ENCODE assay signal across 15 cellular contexts in the genomic region with DNA sequence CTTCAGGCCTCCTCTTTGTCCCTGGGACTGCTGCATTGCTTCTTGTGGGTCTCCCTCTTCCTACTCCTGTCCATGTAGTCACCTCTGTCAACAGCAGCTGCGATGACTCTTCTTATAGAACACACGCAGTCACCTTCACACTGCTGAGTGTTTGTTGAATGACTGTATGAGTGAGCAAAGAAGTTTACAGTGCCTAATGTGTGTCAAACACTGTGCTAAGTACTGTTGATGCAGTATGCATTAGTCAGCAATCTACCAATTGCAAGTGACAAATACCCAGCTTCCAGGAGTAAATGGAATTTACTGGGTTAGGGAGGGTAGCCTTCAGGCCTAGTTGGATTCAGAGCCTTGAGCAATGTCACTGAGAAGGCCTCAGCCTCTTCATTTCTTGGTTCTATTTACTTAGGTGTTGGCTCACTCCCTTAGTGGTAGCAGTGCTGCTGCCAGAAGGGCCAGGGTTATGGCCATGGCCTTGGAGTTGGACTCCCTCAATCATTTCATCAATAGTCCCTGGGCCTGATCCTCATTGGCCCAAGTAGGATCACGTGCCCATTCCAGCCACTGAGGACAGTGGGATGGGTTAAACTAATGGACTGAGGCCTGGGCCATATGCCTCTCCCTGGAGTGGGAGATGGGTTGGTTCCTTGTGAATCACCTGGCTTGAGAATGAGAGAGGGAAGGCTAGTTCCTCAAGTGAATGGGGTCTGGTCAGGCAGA.
DNase-seq lines count a peak whose midpoint lies in the region; ATAC-seq, FAIRE-seq and TF ChIP-seq lines count a peak whose summit lies in the region.
"Had no signal": no experiment of that assay in that cellular context is flagged by ENCODE, and none has a peak within 500 bp of the region (broad histone marks: within the 10 kb centered on the region; RNA-seq: fewer than 3 reads in every experiment).

No MANE protein-coding gene starts in this region.

- DNase-seq in activated naive CD8-positive, alpha-beta T cell treated with anti-CD3 and anti-CD28 coated beads for 36 hours, result no peak
- DNase-seq in K562 (ENCODE audit: extremely low read depth in 1 of 4, low spot score in 3 of 4) (no peak), kidney tubule cell (ENCODE audit: low spot score) (peak; percentile 60), gastrocnemius medialis (no peak)
- no peak for DNase-seq in stimulated activated naive CD8-positive, alpha-beta T cell treated with anti-CD3 and anti-CD28 coated beads, Interleukin-15, amount 100 ng/mL, for 72 hours
- no peak for DNase-seq in T-helper 2 cell treated with Interferon-gamma antibody and Interleukin-4, amounts not matched to agents 5 μg/mL and 100 μg/mL, for 36 hours (ENCODE audit: low spot score)
- DNase-seq: anterior cingulate cortex, DMS 273 treated with DMSO at 0.1 percent for 48 hours, hippocampal formation, NCI-H226, nucleus accumbens had no signal

- H3K79me2 ChIP-seq in K562 (ENCODE audit: control insufficient read depth, insufficient read depth, low read length), result no peaks in the 10 kb centered on the region

- ATAC-seq in K562 (peak; percentile 46; the same call in 2 of the 3 replicates), HG02759 (IDR thresholded peaks at IDR 0.05; ENCODE audit: unreplicated experiment) (no peak), gastrocnemius medialis (no peak)
- ATAC-seq in stimulated activated naive CD8-positive, alpha-beta T cell treated with anti-CD3 and anti-CD28 coated beads, Interleukin-15, amount 100 ng/mL, for 72 hours, result no peak

- no peaks in the 10 kb centered on the region for H4K20me1 ChIP-seq in K562 (replicated peaks; ENCODE audit: control insufficient read depth, insufficient read depth, low read length)

- intact Hi-C loops in K562 (cut with micrococcal nuclease) (no loop called here), gastrocnemius medialis (cut with DNase I; ENCODE audit: low total_unique reads) (no loop called here)

- no peak for TF ChIP-seq RAD21 in K562 (CRISPR knock-in tag; conservative IDR thresholded peaks at IDR 0.05 in 1 of 2, IDR thresholded peaks at IDR 0.05 in 1 of 2)

- no peak overlapping the region for H2AFZ ChIP-seq in K562 (ENCODE audit: low read depth, low read length)

- BruUV-seq in K562 (replicated peaks; lab: Mats Ljungman, UMichigan), result no TSS peak

- peak overlapping the region; percentile 16 for H3K27ac Mint-ChIP-seq in activated naive CD8-positive, alpha-beta T cell
- H3K27ac Mint-ChIP-seq in activated naive CD8-positive, alpha-beta T cell treated with anti-CD3 and anti-CD28 coated beads for 36 hours, result no peak overlapping the region
- peak overlapping the region; percentile 30 to 54 for H3K27ac Mint-ChIP-seq in stimulated activated naive CD8-positive, alpha-beta T cell treated with anti-CD3 and anti-CD28 coated beads, Interleukin-15, amount 100 ng/mL, for 72 hours
- no peak overlapping the region for H3K27ac Mint-ChIP-seq in T-helper 2 cell treated with Interferon-gamma antibody and Interleukin-4, amounts not matched to agents 5 μg/mL and 100 μg/mL, for 36 hours

- H3K27ac ChIP-seq in K562 (ENCODE audit: extremely low read depth, low read depth, low read length) (no peak overlapping the region), gastrocnemius medialis (peak overlapping the region in 1 of 4 donors; percentile 14)

- H3K4me3 Mint-ChIP-seq in activated naive CD8-positive, alpha-beta T cell, result no peak overlapping the region
- H3K4me3 Mint-ChIP-seq in activated naive CD8-positive, alpha-beta T cell treated with anti-CD3 and anti-CD28 coated beads for 36 hours, result no peak overlapping the region
- no peak overlapping the region for H3K4me3 Mint-ChIP-seq in stimulated activated naive CD8-positive, alpha-beta T cell treated with anti-CD3 and anti-CD28 coated beads, Interleukin-15, amount 100 ng/mL, for 72 hours
- no peak overlapping the region for H3K4me3 Mint-ChIP-seq in T-helper 2 cell treated with Interferon-gamma antibody and Interleukin-4, amounts not matched to agents 5 μg/mL and 100 μg/mL, for 36 hours

- POLR2A ChIA-PET in K562 (lab: Yijun Ruan, JAX), result no interaction called here

- in situ Hi-C loops in K562 (cut with MboI), result no loop called here
- in situ Hi-C loops in gastrocnemius medialis (cut with MboI; ENCODE audit: low sequenced_read_pairs in 4 of 4), result no loop called here

- H3K9me3 ChIP-seq in K562 (replicated peaks; ENCODE audit: control insufficient read depth, insufficient read depth, low read depth, low read length), result no peaks in the 10 kb centered on the region
- H3K9me3 ChIP-seq in gastrocnemius medialis, result no peaks in the 10 kb centered on the region

- H3K9me3 Mint-ChIP-seq in activated naive CD8-positive, alpha-beta T cell (ENCODE audit: low read depth), result no peaks in the 10 kb centered on the region
- H3K9me3 Mint-ChIP-seq in activated naive CD8-positive, alpha-beta T cell treated with anti-CD3 and anti-CD28 coated beads for 36 hours, result no peaks in the 10 kb centered on the region
- no peaks in the 10 kb centered on the region for H3K9me3 Mint-ChIP-seq in stimulated activated naive CD8-positive, alpha-beta T cell treated with anti-CD3 and anti-CD28 coated beads, Interleukin-15, amount 100 ng/mL, for 72 hours
- H3K9me3 Mint-ChIP-seq in T-helper 2 cell treated with Interferon-gamma antibody and Interleukin-4, amounts not matched to agents 5 μg/mL and 100 μg/mL, for 36 hours, result no peaks in the 10 kb centered on the region

- H3K9ac ChIP-seq in K562 (ENCODE audit: insufficient read depth in 1 of 2, low read depth in 2 of 2, low read length in 2 of 2), result no peak overlapping the region

- TF ChIP-seq POLR2A in K562 (conservative IDR thresholded peaks at IDR 0.05), result no peak
- TF ChIP-seq POLR2A in gastrocnemius medialis (IDR thresholded peaks at IDR 0.05), result no peak

- H3K4me1 ChIP-seq in K562 (replicated peaks in 1 of 2; ENCODE audit: control insufficient read depth in 2 of 2, insufficient read depth in 2 of 2, low read length in 2 of 2) (peaks cover 7 to 9% of the 10 kb centered on the region in 2 experiments), gastrocnemius medialis (peaks cover 6 to 10% of the 10 kb centered on the region in 2 donors)

- TF ChIP-seq EP300 in K562 (IDR thresholded peaks at IDR 0.05; ENCODE audit: low read length), result no peak

- no peaks in the 10 kb centered on the region for H3K27me3 ChIP-seq in K562 (ENCODE audit: control insufficient read depth in 2 of 2, insufficient read depth in 2 of 2, low read length in 2 of 2)
- H3K27me3 ChIP-seq in gastrocnemius medialis, result no peaks in the 10 kb centered on the region

- H3K27me3 Mint-ChIP-seq in activated naive CD8-positive, alpha-beta T cell, result no peaks in the 10 kb centered on the region
- no peaks in the 10 kb centered on the region for H3K27me3 Mint-ChIP-seq in activated naive CD8-positive, alpha-beta T cell treated with anti-CD3 and anti-CD28 coated beads for 36 hours
- H3K27me3 Mint-ChIP-seq in stimulated activated naive CD8-positive, alpha-beta T cell treated with anti-CD3 and anti-CD28 coated beads, Interleukin-15, amount 100 ng/mL, for 72 hours, result no peaks in the 10 kb centered on the region
- no peaks in the 10 kb centered on the region for H3K27me3 Mint-ChIP-seq in T-helper 2 cell treated with Interferon-gamma antibody and Interleukin-4, amounts not matched to agents 5 μg/mL and 100 μg/mL, for 36 hours (ENCODE audit: low read depth)

- TF ChIP-seq CTCF in K562 (IDR thresholded peaks at IDR 0.05 in 2 of 3, conservative IDR thresholded peaks at IDR 0.05 in 1 of 3; ENCODE audit: insufficient read depth in 2 of 3, low read depth in 1 of 3, low read length in 3 of 3) (no peak), gastrocnemius medialis (IDR thresholded peaks at IDR 0.05 in 4 of 5, conservative IDR thresholded peaks at IDR 0.05 in 1 of 5) (no peak)

- FAIRE-seq in K562 (lab: Jason Lieb, UNC), result no peak
- FAIRE-seq: GM12892 had no signal

- no peak overlapping the region for H3K4me2 ChIP-seq in K562 (ENCODE audit: insufficient read depth, low read length)

- H3K36me3 ChIP-seq in K562 (ENCODE audit: control insufficient read depth, insufficient read depth, low read length) (no peaks in the 10 kb centered on the region), gastrocnemius medialis (no peaks in the 10 kb centered on the region)

- CTCF ChIA-PET in K562 (lab: Yijun Ruan, JAX; ENCODE audit: low intra/inter-chr PET ratio), result no interaction called here

- peaks cover 38% of the 10 kb centered on the region for H3K4me1 Mint-ChIP-seq in activated naive CD8-positive, alpha-beta T cell (ENCODE audit: low read depth)
- H3K4me1 Mint-ChIP-seq in activated naive CD8-positive, alpha-beta T cell treated with anti-CD3 and anti-CD28 coated beads for 36 hours, result peaks cover 50% of the 10 kb centered on the region
- peaks cover 49% of the 10 kb centered on the region for H3K4me1 Mint-ChIP-seq in stimulated activated naive CD8-positive, alpha-beta T cell treated with anti-CD3 and anti-CD28 coated beads, Interleukin-15, amount 100 ng/mL, for 72 hours
- H3K4me1 Mint-ChIP-seq in T-helper 2 cell treated with Interferon-gamma antibody and Interleukin-4, amounts not matched to agents 5 μg/mL and 100 μg/mL, for 36 hours (ENCODE audit: low read depth), result peaks cover 24% of the 10 kb centered on the region

- no peak overlapping the region for H3K4me3 ChIP-seq in K562
- H3K4me3 ChIP-seq in gastrocnemius medialis, result no peak overlapping the region
- H3K4me3 ChIP-seq: lung had no signal

- H3K36me3 Mint-ChIP-seq in activated naive CD8-positive, alpha-beta T cell, result no peaks in the 10 kb centered on the region
- peaks cover 20% of the 10 kb centered on the region for H3K36me3 Mint-ChIP-seq in activated naive CD8-positive, alpha-beta T cell treated with anti-CD3 and anti-CD28 coated beads for 36 hours
- H3K36me3 Mint-ChIP-seq in T-helper 2 cell treated with Interferon-gamma antibody and Interleukin-4, amounts not matched to agents 5 μg/mL and 100 μg/mL, for 36 hours (ENCODE audit: low read depth), result no peaks in the 10 kb centered on the region

- 25% methylated on average over 3 of the region's 3 CpGs for WGBS in K562 (ENCODE audit: insufficient coverage, low coverage, missing lambda C conversion rate)

- no peaks in the 10 kb centered on the region for H3K9me1 ChIP-seq in K562 (ENCODE audit: control insufficient read depth, insufficient read depth, low read length)

TF ChIP-seq in K562, 482 proteins besides CTCF, POLR2A, EP300 and RAD21 (continues in another document):
- TF ChIP-seq ZNF316 (IDR thresholded peaks at IDR 0.05), result peak; percentile 66
- TF ChIP-seq, protein P1, sequence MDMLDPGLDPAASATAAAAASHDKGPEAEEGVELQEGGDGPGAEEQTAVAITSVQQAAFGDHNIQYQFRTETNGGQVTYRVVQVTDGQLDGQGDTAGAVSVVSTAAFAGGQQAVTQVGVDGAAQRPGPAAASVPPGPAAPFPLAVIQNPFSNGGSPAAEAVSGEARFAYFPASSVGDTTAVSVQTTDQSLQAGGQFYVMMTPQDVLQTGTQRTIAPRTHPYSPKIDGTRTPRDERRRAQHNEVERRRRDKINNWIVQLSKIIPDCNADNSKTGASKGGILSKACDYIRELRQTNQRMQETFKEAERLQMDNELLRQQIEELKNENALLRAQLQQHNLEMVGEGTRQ (CRISPR knock-in tag; IDR thresholded peaks at IDR 0.05), result peak; percentile 86
- TF ChIP-seq MAFG (tag; conservative IDR thresholded peaks at IDR 0.05), result 0 out of 2 replicates have a peak, but pooled peaks have one; percentile 33
- peak; percentile 62; the same call in 1 of the 2 replicates for TF ChIP-seq RAD51 (IDR thresholded peaks at IDR 0.05; ENCODE audit: borderline replicate concordance, low read depth)
- no peak for TF ChIP-seq HDAC3 (IDR thresholded peaks at IDR 0.05; ENCODE audit: borderline replicate concordance, partially characterized antibody)

Comparison
In these comparisons a context has a peak if more than half of its experiments do, and no peak if none do; other contexts are left out.
1. H3K27ac Mint-ChIP-seq: peak in activated naive CD8-positive, alpha-beta T cell (single experiment) and stimulated activated naive CD8-positive, alpha-beta T cell treated with anti-CD3 and anti-CD28 coated beads, Interleukin-15, amount 100 ng/mL, for 72 hours (2 of 2); none in activated naive CD8-positive, alpha-beta T cell treated with anti-CD3 and anti-CD28 coated beads for 36 hours (single experiment) and T-helper 2 cell treated with Interferon-gamma antibody and Interleukin-4, amounts not matched to agents 5 μg/mL and 100 μg/mL, for 36 hours (single experiment).